Comparison of ENCODE assay signal across 9 cellular contexts in the genomic region with DNA sequence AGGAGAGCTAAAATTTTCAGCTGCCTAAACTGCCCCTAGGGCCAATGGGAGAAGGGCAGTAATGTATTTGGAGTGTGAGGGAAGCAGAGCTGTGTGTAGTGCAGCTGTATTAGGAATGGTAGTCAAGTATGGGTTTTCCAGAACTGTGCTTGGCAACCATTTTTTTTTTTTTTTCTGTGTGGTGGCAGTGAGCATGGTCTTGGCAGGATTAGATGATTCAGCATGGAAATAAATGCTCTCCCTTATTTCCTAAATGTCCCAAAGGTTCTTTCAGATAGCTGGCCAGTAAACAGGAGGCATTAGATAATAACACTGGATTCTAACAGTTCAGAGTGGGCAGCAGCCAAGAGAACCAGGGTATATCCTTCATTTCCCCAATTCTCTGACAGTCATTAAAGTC.
A peak's percentile ranks its signal among the peaks of the same experiment; 100 is the strongest.
DNase-seq lines count a peak whose midpoint lies in the region; ATAC-seq and TF ChIP-seq lines count a peak whose summit lies in the region.
"Had no signal": no experiment of that assay in that cellular context is flagged by ENCODE, and none has a peak within 500 bp of the region (broad histone marks: within the 10 kb centered on the region; RNA-seq: fewer than 3 reads in every experiment).

No MANE protein-coding gene starts in this region.

- H3K9me3 ChIP-seq in PC-9 (ENCODE audit: insufficient read depth, low read depth) (no peaks in the 10 kb centered on the region), trophoblast cell (ENCODE audit: insufficient read depth, low read depth, low read length) (no peaks in the 10 kb centered on the region)

- peaks cover 33% of the 10 kb centered on the region for H3K79me1 ChIP-seq in trophoblast cell (ENCODE audit: low read length)

- H2AK5ac ChIP-seq in trophoblast cell (ENCODE audit: low read length) = no peak overlapping the region

- H4K91ac ChIP-seq in trophoblast cell (ENCODE audit: low read depth, low read length) = no peak overlapping the region

- no TSS peak for BruUV-seq in PC-9 (replicated peaks; lab: Mats Ljungman, UMichigan)

- POLR2A ChIA-PET in PC-9 (lab: Charles Lee; ENCODE audit: unreplicated experiment) = interaction anchor here (0.6 to 0.7 kb wide), 3 partner anchors 60 to 97 kb away, joined by 3 to 13 read pairs (median 5); no protein-coding TSS in a partner anchor

- no peaks in the 10 kb centered on the region for H3K9me2 ChIP-seq in PC-9 (ENCODE audit: insufficient read depth)

- peak overlapping the region; percentile 19 for H3K9ac ChIP-seq in trophoblast cell (ENCODE audit: low read length)

- ATAC-seq in GM21723 (IDR thresholded peaks at IDR 0.05; ENCODE audit: unreplicated experiment) = no peak
- no peak for ATAC-seq in GM21515 (IDR thresholded peaks at IDR 0.05; ENCODE audit: unreplicated experiment)
- ATAC-seq in GM21529 (IDR thresholded peaks at IDR 0.05; ENCODE audit: unreplicated experiment) = no peak
- no peak for ATAC-seq in HG03025 (IDR thresholded peaks at IDR 0.05; ENCODE audit: low FRiP score, unreplicated experiment)

- H3K27me3 ChIP-seq in PC-9 (ENCODE audit: insufficient read depth, low read depth) = no peaks in the 10 kb centered on the region
- no peaks in the 10 kb centered on the region for H3K27me3 ChIP-seq in trophoblast cell (ENCODE audit: insufficient read depth, low read length)

- peak; percentile 36 for DNase-seq in EH (ENCODE audit: low read depth)
- no peak for DNase-seq in PC-9
- DNase-seq in fibroblast of villous mesenchyme (ENCODE audit: low read depth) = no peak
- DNase-seq in trophoblast cell = no peak
- DNase-seq: EL had no signal

- H3K4me1 ChIP-seq in PC-9 (replicated peaks; ENCODE audit: insufficient read depth) = peaks cover 64% of the 10 kb centered on the region
- H3K4me1 ChIP-seq in trophoblast cell (ENCODE audit: control insufficient read depth in 1 of 2, insufficient read depth in 2 of 2, low read length in 2 of 2) = peaks cover 13 to 30% of the 10 kb centered on the region in 2 experiments

- H3K36me3 ChIP-seq in PC-9 (ENCODE audit: low read depth) (no peaks in the 10 kb centered on the region), trophoblast cell (ENCODE audit: control insufficient read depth in 1 of 2, insufficient read depth in 2 of 2, low read length in 2 of 2) (no peaks in the 10 kb centered on the region)

- no peak overlapping the region for H2BK12ac ChIP-seq in trophoblast cell (ENCODE audit: low read length)

- no peaks in the 10 kb centered on the region for H4K20me1 ChIP-seq in PC-9 (ENCODE audit: insufficient read depth)

- H3K18ac ChIP-seq in trophoblast cell (ENCODE audit: low read length) = no peak overlapping the region

- no peak overlapping the region for H3K23ac ChIP-seq in trophoblast cell (ENCODE audit: low read length)

- H3K4me2 ChIP-seq in PC-9 (peak overlapping the region; percentile 94), trophoblast cell (ENCODE audit: low read length) (peak overlapping the region; percentile 88)

- no peak overlapping the region for H2BK120ac ChIP-seq in trophoblast cell (ENCODE audit: insufficient read depth, low read length, poor library complexity)

- H3K4ac ChIP-seq in trophoblast cell (ENCODE audit: low read depth, low read length) = peak overlapping the region; percentile 93

- no peak overlapping the region for H4K8ac ChIP-seq in trophoblast cell (ENCODE audit: low read depth, low read length)

- H3K4me3 ChIP-seq in PC-9 (0 out of 2 replicates have a peak overlapping the region, but pooled peaks have one; percentile 95), fibroblast of villous mesenchyme (ENCODE audit: low read depth, low read length) (peak overlapping the region; percentile 72), trophoblast cell (ENCODE audit: low read depth, low read length) (no peak overlapping the region)

- TF ChIP-seq CTCF in PC-9 (conservative IDR thresholded peaks at IDR 0.05) (no peak), fibroblast of villous mesenchyme (IDR thresholded peaks at IDR 0.05; ENCODE audit: insufficient read depth, low read depth, low read length) (no peak)

- no peak overlapping the region for H3K14ac ChIP-seq in trophoblast cell (ENCODE audit: low read length)

- no peak overlapping the region for H2BK5ac ChIP-seq in trophoblast cell (ENCODE audit: low read depth, low read length, poor library complexity)

- intact Hi-C loops in PC-9 (cut with micrococcal nuclease; ENCODE audit: unreplicated experiment) = no loop called here

- H3K79me2 ChIP-seq in PC-9 (ENCODE audit: low read depth) (peaks cover 68% of the 10 kb centered on the region), trophoblast cell (ENCODE audit: control insufficient read depth, insufficient read depth, low read length, poor library complexity) (peaks cover 28% of the 10 kb centered on the region)

- H3K27ac ChIP-seq in PC-9 (no peak overlapping the region), trophoblast cell (ENCODE audit: low read depth, low read length) (no peak overlapping the region)

- CTCF ChIA-PET in PC-9 (lab: Charles Lee) = interaction anchor here (0.6 to 1.4 kb wide), 4 partner anchors 69 to 107 kb away, joined by 3 to 7 read pairs (median 3); no protein-coding TSS in a partner anchor

- H2AFZ ChIP-seq in PC-9 = no peak overlapping the region
- no peak overlapping the region for H2AFZ ChIP-seq in trophoblast cell (ENCODE audit: insufficient read depth, low read length, poor library complexity)

- no peak overlapping the region for H4K12ac ChIP-seq in trophoblast cell (ENCODE audit: low read depth, low read length)

- H3F3A ChIP-seq in PC-9 (ENCODE audit: insufficient read depth, low read depth) = peaks cover 31% of the 10 kb centered on the region
